In the genomic region with DNA sequence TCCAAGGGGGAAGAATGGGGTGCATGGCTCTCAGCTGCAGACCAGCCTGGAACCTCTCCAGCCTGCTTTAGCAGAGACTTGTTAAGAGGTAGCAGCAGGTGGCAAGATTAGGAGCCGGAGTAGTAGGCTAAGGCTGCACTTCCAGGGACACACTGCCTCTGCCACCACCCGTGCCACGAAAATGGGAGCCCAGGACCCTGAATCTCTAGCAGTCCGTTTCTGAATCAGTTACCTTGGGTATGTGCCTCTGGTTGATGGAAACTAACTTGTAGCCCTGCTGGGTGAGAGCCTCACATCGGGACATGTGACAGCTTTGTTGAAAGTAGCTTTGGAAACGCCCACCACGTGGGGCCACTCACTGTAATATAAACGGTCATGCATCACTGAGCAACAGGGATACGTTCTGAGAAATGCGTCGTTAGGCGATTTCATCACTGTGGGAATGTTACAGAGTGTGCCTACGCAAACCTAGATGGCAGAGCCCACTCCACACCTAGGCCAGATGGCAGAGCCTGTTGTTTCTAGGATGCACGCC, we compare ENCODE assay signal across 13 cellular contexts. TPM values are rescaled to one million over a fixed set of nuclear protein-coding genes. Genes with fewer than 3 reads are reported as not detected.
DNase-seq lines count a peak whose midpoint lies in the region; ATAC-seq and TF ChIP-seq lines count a peak whose summit lies in the region.
"Had no signal": no experiment of that assay in that cellular context is flagged by ENCODE, and none has a peak within 500 bp of the region (broad histone marks: within the 10 kb centered on the region; RNA-seq: fewer than 3 reads in every experiment).

No MANE protein-coding gene starts in this region.

- H3K27ac Mint-ChIP-seq in activated naive CD4-positive, alpha-beta T cell treated with anti-CD3 and anti-CD28 coated beads for 36 hours = no peak overlapping the region
- H3K27ac Mint-ChIP-seq: activated T-helper 2 cell treated with anti-CD3 and anti-CD28 coated beads, Interferon-gamma antibody, Interleukin-2, Interleukin-4, amounts not matched to agents 10 μg/mL and 5 μg/mL and 100 μg/mL, durations not matched to agents 14 hours and 24 hours and 36 hours had no signal

- H3K4me3 Mint-ChIP-seq in activated naive CD4-positive, alpha-beta T cell treated with anti-CD3 and anti-CD28 coated beads for 36 hours = no peak overlapping the region

- peak; percentile 49 for DNase-seq in NCI-H1436 (lab: John Stamatoyannopoulos, UW)
- no peak for DNase-seq in NCI-H1436 treated with DMSO at 0.1 percent for 48 hours (lab: John Stamatoyannopoulos, UW)
- DNase-seq in NCI-H524 (lab: John Stamatoyannopoulos, UW) = peak; percentile 73 to 80
- peak; percentile 80 for DNase-seq in fibroblast of villous mesenchyme (ENCODE audit: low read depth)
- no peak for DNase-seq in suprapubic skin (ENCODE audit: low spot score in 2 of 2)
- no peak for DNase-seq in activated naive CD4-positive, alpha-beta T cell treated with anti-CD3 and anti-CD28 coated beads for 36 hours
- DNase-seq in mesenteric fat pad (ENCODE audit: low spot score) = no peak
- DNase-seq: stimulated activated CD4-positive, alpha-beta T cell treated with anti-CD3 and anti-CD28 coated beads, Interleukin-12 subunit alpha, Interleukin-12 subunit beta, amount 100 ng/mL, for 4 hours; stimulated activated naive CD4-positive, alpha-beta T cell had no signal

- H3K4me1 ChIP-seq in suprapubic skin = peaks cover 36% of the 10 kb centered on the region

- no peaks in the 10 kb centered on the region for H3K27me3 Mint-ChIP-seq in activated naive CD4-positive, alpha-beta T cell treated with anti-CD3 and anti-CD28 coated beads for 36 hours (ENCODE audit: low read depth)

- H3K4me1 Mint-ChIP-seq in activated naive CD4-positive, alpha-beta T cell treated with anti-CD3 and anti-CD28 coated beads for 36 hours (ENCODE audit: low read depth) = peaks cover 6% of the 10 kb centered on the region

- peaks cover 5% of the 10 kb centered on the region for H3K36me3 ChIP-seq in suprapubic skin

- WGBS in suprapubic skin = 78% methylated on average over 13 of the region's 14 CpGs

- no peak overlapping the region for H3K27ac ChIP-seq in suprapubic skin

- TF ChIP-seq CTCF in fibroblast of villous mesenchyme (IDR thresholded peaks at IDR 0.05; ENCODE audit: insufficient read depth, low read depth, low read length) (no peak), suprapubic skin (IDR thresholded peaks at IDR 0.05) (no peak)

- TF ChIP-seq POLR2A in suprapubic skin (IDR thresholded peaks at IDR 0.05) = no peak

- no peaks in the 10 kb centered on the region for H3K9me3 ChIP-seq in suprapubic skin

- H3K4me3 ChIP-seq in fibroblast of villous mesenchyme (ENCODE audit: low read depth, low read length) (no peak overlapping the region), suprapubic skin (no peak overlapping the region)

- TF ChIP-seq EP300 in suprapubic skin (IDR thresholded peaks at IDR 0.05) = peak; percentile 80

- no peaks in the 10 kb centered on the region for H3K9me3 Mint-ChIP-seq in activated naive CD4-positive, alpha-beta T cell treated with anti-CD3 and anti-CD28 coated beads for 36 hours
- H3K9me3 Mint-ChIP-seq: activated T-helper 2 cell treated with anti-CD3 and anti-CD28 coated beads, Interferon-gamma antibody, Interleukin-2, Interleukin-4, amounts not matched to agents 10 μg/mL and 5 μg/mL and 100 μg/mL, durations not matched to agents 14 hours and 24 hours and 36 hours had no signal

- no peaks in the 10 kb centered on the region for H3K36me3 Mint-ChIP-seq in activated naive CD4-positive, alpha-beta T cell treated with anti-CD3 and anti-CD28 coated beads for 36 hours (ENCODE audit: low read depth)

- H3K27me3 ChIP-seq in suprapubic skin = no peaks in the 10 kb centered on the region

- ATAC-seq in GM21723 (IDR thresholded peaks at IDR 0.05; ENCODE audit: unreplicated experiment) = no peak

- intact Hi-C loops in activated naive CD4-positive, alpha-beta T cell treated with anti-CD3 and anti-CD28 coated beads for 36 hours (cut with micrococcal nuclease) = no loop called here

- CTCF ChIA-PET in activated naive CD4-positive, alpha-beta T cell treated with anti-CD3 and anti-CD28 coated beads for 36 hours (lab: Charles Lee) = interaction anchor here (0.6 kb wide), 1 partner anchor 219 kb away, joined by 3 read pairs; no protein-coding TSS in a partner anchor

RNA-seq across cellular contexts. Expression of gene HTRA1, which starts 25.9 kb away (rescaled TPM):
- total RNA-seq in fibroblast of villous mesenchyme = 88.9 and 160 TPM in 2 replicates
- 10 to 100 TPM; 55.2 to 99.5 (median 80.6) TPM for total RNA-seq in suprapubic skin
- not detected for total RNA-seq in activated naive CD4-positive, alpha-beta T cell treated with anti-CD3 and anti-CD28 coated beads for 36 hours
- total RNA-seq in mesenteric fat pad = 191 TPM
- total RNA-seq: activated T-helper 2 cell treated with anti-CD3 and anti-CD28 coated beads, Interferon-gamma antibody, Interleukin-2, Interleukin-4, amounts not matched to agents 10 μg/mL and 5 μg/mL and 100 μg/mL, durations not matched to agents 14 hours and 24 hours and 36 hours had no signal

RNA-seq across cellular contexts. Expression of gene ARMS2, which starts 32.8 kb away (rescaled TPM):
- not detected in 2 replicates for total RNA-seq in fibroblast of villous mesenchyme
- under 1 TPM in 1 of 4 donors, not detected in 3; 0.72 TPM for total RNA-seq in suprapubic skin
- total RNA-seq in activated naive CD4-positive, alpha-beta T cell treated with anti-CD3 and anti-CD28 coated beads for 36 hours = not detected
- total RNA-seq in mesenteric fat pad = 0.42 TPM
- total RNA-seq: activated T-helper 2 cell treated with anti-CD3 and anti-CD28 coated beads, Interferon-gamma antibody, Interleukin-2, Interleukin-4, amounts not matched to agents 10 μg/mL and 5 μg/mL and 100 μg/mL, durations not matched to agents 14 hours and 24 hours and 36 hours; H1; mononuclear cell had no signal

Comparison
In these comparisons a context has a peak if more than half of its experiments do, and no peak if none do; other contexts are left out.
1. DNase-seq: peak in NCI-H1436 (single experiment), NCI-H524 (2 of 2) and fibroblast of villous mesenchyme (single experiment); none in NCI-H1436 treated with DMSO at 0.1 percent for 48 hours (single experiment), suprapubic skin (0 of 2), activated naive CD4-positive, alpha-beta T cell treated with anti-CD3 and anti-CD28 coated beads for 36 hours (single experiment) and mesenteric fat pad (single experiment).
2. RNA of gene HTRA1, which starts 25.9 kb away (total RNA-seq): 191 TPM in mesenteric fat pad (single experiment), 88.9 to 160 TPM in fibroblast of villous mesenchyme and 55.2 to 99.5 TPM in suprapubic skin; not detected in activated naive CD4-positive, alpha-beta T cell treated with anti-CD3 and anti-CD28 coated beads for 36 hours; every median in the first group is over 10 times any median in the second.